ENCODE assay signal across 16 cellular contexts in the genomic region with DNA sequence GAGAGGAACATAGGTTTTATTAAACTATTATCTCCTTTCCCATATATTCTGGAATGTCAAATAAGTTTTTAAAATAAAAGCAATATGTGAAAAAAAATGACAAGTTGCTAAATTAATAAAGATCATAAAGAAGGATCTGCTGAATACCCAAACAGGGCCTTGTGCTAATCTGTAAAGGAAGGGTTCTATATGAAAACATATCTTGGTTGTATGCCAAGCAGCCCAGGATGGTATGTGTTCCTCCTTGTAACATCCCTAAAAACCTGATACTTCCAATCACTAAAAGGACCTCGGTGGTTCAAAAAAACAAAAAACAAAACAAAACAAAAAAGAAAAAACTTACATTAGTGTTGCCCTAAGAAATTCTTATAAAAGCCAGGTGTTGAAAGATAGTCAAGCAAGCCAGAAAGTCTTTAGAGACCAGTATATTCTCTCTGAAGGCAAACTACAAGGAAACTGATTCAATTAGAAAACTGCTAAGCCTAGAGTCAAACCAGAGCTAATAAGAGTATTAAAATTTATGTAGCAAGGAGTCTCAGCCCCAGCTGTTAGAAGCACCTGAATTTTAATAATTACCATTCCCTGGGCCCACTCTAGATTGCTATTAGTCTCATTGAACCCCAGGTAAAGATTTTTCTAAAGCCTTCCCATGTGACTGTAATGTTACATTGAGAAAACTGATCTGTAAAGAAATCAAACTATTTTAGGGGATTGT.
DNase-seq lines count a peak whose midpoint lies in the region; ATAC-seq and TF ChIP-seq lines count a peak whose summit lies in the region.
"Had no signal": no experiment of that assay in that cellular context is flagged by ENCODE, and none has a peak within 500 bp of the region (broad histone marks: within the 10 kb centered on the region; RNA-seq: fewer than 3 reads in every experiment).

No MANE protein-coding gene starts in this region.

- H3K9me3 Mint-ChIP-seq in HFFc6 = no peaks in the 10 kb centered on the region
- H3K9me3 Mint-ChIP-seq: activated naive CD4-positive, alpha-beta T cell treated with anti-CD3 and anti-CD28 coated beads, Interleukin-2, amount 50 U/mL, for 24 hours had no signal

- H3K79me2 ChIP-seq in GM23248 (ENCODE audit: insufficient read depth) (no peaks in the 10 kb centered on the region), hepatocyte (no peaks in the 10 kb centered on the region)

- H3F3A ChIP-seq in GM23248 (ENCODE audit: insufficient read depth) = peaks cover 47% of the 10 kb centered on the region

- H2AFZ ChIP-seq in GM23248 (peak overlapping the region; percentile 92), hepatocyte (no peak overlapping the region)

- H3K4me3 Mint-ChIP-seq in HFFc6 = no peak overlapping the region; the same call in 1 of the 2 replicates
- H3K4me3 Mint-ChIP-seq: activated naive CD4-positive, alpha-beta T cell treated with anti-CD3 and anti-CD28 coated beads, Interleukin-2, amount 50 U/mL, for 24 hours had no signal

- no peaks in the 10 kb centered on the region for H3K9me3 ChIP-seq in BE2C
- H3K9me3 ChIP-seq in GM23248 (ENCODE audit: low read depth) = no peaks in the 10 kb centered on the region
- no peaks in the 10 kb centered on the region for H3K9me3 ChIP-seq in RWPE2 (ENCODE audit: severe bottlenecking)
- no peaks in the 10 kb centered on the region for H3K9me3 ChIP-seq in hepatocyte (ENCODE audit: low read depth)
- H3K9me3 ChIP-seq: thoracic aorta had no signal

- peaks cover 31% of the 10 kb centered on the region for H3K4me1 Mint-ChIP-seq in HFFc6 (ENCODE audit: low read depth)

- H3K27ac ChIP-seq in GM23248 (no peak overlapping the region), RWPE2 (ENCODE audit: poor library complexity, severe bottlenecking) (peak overlapping the region; percentile 92), hepatocyte (peak overlapping the region; percentile 49)
- H3K27ac ChIP-seq: ovary, thoracic aorta had no signal

- H3K9ac ChIP-seq in GM23248 = peak overlapping the region; percentile 87

- WGBS in GM23248 (ENCODE audit: low coverage in 1 of 2, low lambda C conversion rate in 2 of 2, missing lambda C conversion rate in 2 of 2), 2 experiments = 0 to 3% methylated on average over 1 of the region's 1 CpG
- WGBS in hepatocyte (ENCODE audit: low lambda C conversion rate, missing lambda C conversion rate) = 15% methylated on average over 1 of the region's 1 CpG

- H3K4me2 ChIP-seq in GM23248 (ENCODE audit: unreplicated experiment) (peak overlapping the region; percentile 93), hepatocyte (peak overlapping the region; percentile 84)

- DNase-seq in BE2C = no peak
- DNase-seq in GM23248 = no peak
- DNase-seq in RWPE2 (ENCODE audit: low spot score) = no peak
- no peak for DNase-seq in hepatocyte (ENCODE audit: low spot score)
- DNase-seq in HFFc6 = no peak
- no peak for DNase-seq in stimulated activated CD4-positive, alpha-beta T cell treated with anti-CD3 and anti-CD28 coated beads, Interleukin-2, amount 100 ng/mL, for 48 hours
- no peak for DNase-seq in DMS79 treated with DMSO at 0.1 percent for 48 hours (lab: John Stamatoyannopoulos, UW)
- DNase-seq: activated CD4-positive, CD25-positive, alpha-beta regulatory T cell treated with anti-CD3 and anti-CD28 coated beads, Interleukin-2, amount 50 U/mL, for 72 hours; CD4-positive, alpha-beta memory T cell; effector CD8-positive, alpha-beta T cell; NCI-H1436; ovary had no signal

- H3K4me1 ChIP-seq in BE2C = no peaks in the 10 kb centered on the region
- 0 out of 2 replicates have a peak, but pooled peaks cover 3% of the 10 kb centered on the region for H3K4me1 ChIP-seq in GM23248 (ENCODE audit: insufficient read depth)
- peaks cover 14% of the 10 kb centered on the region for H3K4me1 ChIP-seq in RWPE2 (ENCODE audit: insufficient read depth, poor library complexity, severe bottlenecking)
- peaks cover 5% of the 10 kb centered on the region for H3K4me1 ChIP-seq in hepatocyte (ENCODE audit: insufficient read depth)

- H3K27me3 ChIP-seq in BE2C = no peaks in the 10 kb centered on the region
- H3K27me3 ChIP-seq in GM23248 (replicated peaks; ENCODE audit: insufficient read depth) = no peaks in the 10 kb centered on the region
- H3K27me3 ChIP-seq in RWPE2 (ENCODE audit: insufficient read depth, poor library complexity, severe bottlenecking) = no peaks in the 10 kb centered on the region
- H3K27me3 ChIP-seq in hepatocyte = no peaks in the 10 kb centered on the region
- H3K27me3 ChIP-seq: ovary had no signal

- in situ Hi-C loops in GM23248 (cut with MboI) = no loop called here

- no peak overlapping the region; the same call in none of the 2 replicates for H3K27ac Mint-ChIP-seq in HFFc6
- H3K27ac Mint-ChIP-seq: activated naive CD4-positive, alpha-beta T cell treated with anti-CD3 and anti-CD28 coated beads, Interleukin-2, amount 50 U/mL, for 24 hours had no signal

- H3K36me3 Mint-ChIP-seq in HFFc6 (ENCODE audit: low read depth) = no peaks in the 10 kb centered on the region
- H3K36me3 Mint-ChIP-seq: activated naive CD4-positive, alpha-beta T cell treated with anti-CD3 and anti-CD28 coated beads, Interleukin-2, amount 50 U/mL, for 24 hours; CD4-positive, alpha-beta memory T cell had no signal

- H3K9me2 ChIP-seq in GM23248 (ENCODE audit: insufficient read depth) (no peaks in the 10 kb centered on the region), hepatocyte (replicated peaks; ENCODE audit: insufficient read depth) (no peaks in the 10 kb centered on the region)

- no peak for TF ChIP-seq CTCF in BE2C (IDR thresholded peaks at IDR 0.05; ENCODE audit: low read depth, low read length)
- no peak for TF ChIP-seq CTCF in RWPE2 (IDR thresholded peaks at IDR 0.05; ENCODE audit: poor library complexity, severe bottlenecking)
- TF ChIP-seq CTCF in hepatocyte (IDR thresholded peaks at IDR 0.05; ENCODE audit: poor library complexity) = no peak
- no peak for TF ChIP-seq CTCF in HFFc6 (IDR thresholded peaks at IDR 0.05)

- H3K36me3 ChIP-seq in BE2C = no peaks in the 10 kb centered on the region
- no peaks in the 10 kb centered on the region for H3K36me3 ChIP-seq in GM23248 (ENCODE audit: low read depth)
- no peaks in the 10 kb centered on the region for H3K36me3 ChIP-seq in RWPE2 (ENCODE audit: low read depth)
- H3K36me3 ChIP-seq in hepatocyte (replicated peaks; ENCODE audit: insufficient read depth, low read depth) = no peaks in the 10 kb centered on the region
- H3K36me3 ChIP-seq: ovary, thoracic aorta had no signal

- H3K27me3 Mint-ChIP-seq in HFFc6 (ENCODE audit: insufficient read depth) = peaks cover 4% of the 10 kb centered on the region; the same call in 1 of the 2 replicates
- H3K27me3 Mint-ChIP-seq: activated naive CD4-positive, alpha-beta T cell treated with anti-CD3 and anti-CD28 coated beads, Interleukin-2, amount 50 U/mL, for 24 hours; CD4-positive, alpha-beta memory T cell had no signal

- H3K4me3 ChIP-seq in BE2C (ENCODE audit: low read depth, low read length) = peak overlapping the region; percentile 82
- peak overlapping the region; percentile 87 for H3K4me3 ChIP-seq in GM23248
- H3K4me3 ChIP-seq in RWPE2 (ENCODE audit: severe bottlenecking) = peak overlapping the region; percentile 47
- no peak overlapping the region for H3K4me3 ChIP-seq in hepatocyte
- H3K4me3 ChIP-seq: ovary, thoracic aorta had no signal

- ATAC-seq in RWPE2 (ENCODE audit: low read depth) (peak; percentile 0; the same call in 1 of the 3 replicates), GM19455 (IDR thresholded peaks at IDR 0.05; ENCODE audit: unreplicated experiment) (no peak)
- ATAC-seq: Right ventricle myocardium inferior had no signal

- H4K20me1 ChIP-seq in GM23248 (ENCODE audit: insufficient read depth) (no peaks in the 10 kb centered on the region), hepatocyte (ENCODE audit: insufficient read depth, poor library complexity, severe bottlenecking) (no peaks in the 10 kb centered on the region)
